Comparison of ENCODE assay signal across 9 cellular contexts in genomic region chr22:39960791-39961746, GRCh38. TPM values are rescaled to one million over a fixed set of nuclear protein-coding genes. Genes with fewer than 3 reads are reported as not detected.
DNase-seq lines count a peak whose midpoint lies in the region; ATAC-seq and TF ChIP-seq lines count a peak whose summit lies in the region.
"Had no signal": no experiment of that assay in that cellular context is flagged by ENCODE, and none has a peak within 500 bp of the region (broad histone marks: within the 10 kb centered on the region; RNA-seq: fewer than 3 reads in every experiment).

No MANE protein-coding gene starts in this region.

- H3K36me3 ChIP-seq in left lung (no peaks in the 10 kb centered on the region), upper lobe of left lung (no peaks in the 10 kb centered on the region)

- intact Hi-C loops in left lung (cut with DNase I) = no loop called here

- H3K27me3 ChIP-seq in left lung (peaks cover 3 to 44% of the 10 kb centered on the region in 2 donors), upper lobe of left lung (no peaks in the 10 kb centered on the region)

- H3K27ac ChIP-seq in left lung = peak overlapping the region in 1 of 2 donors; percentile 78
- peak overlapping the region; percentile 2 to 73 (median 56) for H3K27ac ChIP-seq in upper lobe of left lung
- H3K27ac ChIP-seq: parathyroid adenoma had no signal

- DNase-seq in GM04504 (ENCODE audit: low read depth) (peak; percentile 49), HCEC 1CT (peak; percentile 98), NCI-H226 (peak; percentile 85), left lung (peak in 1 of 2 donors; percentile 52), upper lobe of left lung (peak in 1 of 2 donors; percentile 72), kidney glomerular epithelial cell (lab: John Stamatoyannopoulos, UW) (no peak), NCI-H82 (lab: John Stamatoyannopoulos, UW) (no peak)
- DNase-seq in activated T-cell treated with anti-CD3 and anti-CD28 coated beads, Interleukin-2, amount 50 U/mL, for 48 hours = peak; percentile 75 to 82

- TF ChIP-seq POLR2A in upper lobe of left lung (IDR thresholded peaks at IDR 0.05) = no peak

- TF ChIP-seq CTCF in left lung (IDR thresholded peaks at IDR 0.05) = no peak
- TF ChIP-seq CTCF in upper lobe of left lung (IDR thresholded peaks at IDR 0.05) = no peak

- H3K9me3 ChIP-seq in left lung = no peaks in the 10 kb centered on the region
- no peaks in the 10 kb centered on the region for H3K9me3 ChIP-seq in upper lobe of left lung

- ATAC-seq in left lung (peak; percentile 79), upper lobe of left lung (ENCODE audit: low FRiP score in 2 of 2) (peak; percentile 78 to 81)

- H3K4me1 ChIP-seq in left lung (peaks cover 0 to 50% of the 10 kb centered on the region in 2 donors), upper lobe of left lung (peaks cover 0 to 9% (median 8%) of the 10 kb centered on the region in 4 donors)
- H3K4me1 ChIP-seq: parathyroid adenoma had no signal

- H3K4me3 ChIP-seq in left lung = no peak overlapping the region
- no peak overlapping the region for H3K4me3 ChIP-seq in upper lobe of left lung

- WGBS in upper lobe of left lung, 2 donors = 68 to 80% methylated on average over 13 of the region's 13 CpGs

- no peak for TF ChIP-seq EP300 in upper lobe of left lung (IDR thresholded peaks at IDR 0.05)

RNA-seq across cellular contexts. Expression of gene TMA7B, which starts 0.9 kb away (rescaled TPM):
- total RNA-seq in left lung = under 1 TPM; 0.17 to 0.42 TPM
- 1 to 10 TPM in 2 of 6 donors, under 1 TPM in 3, not detected in 1; 0.24 to 2.3 (median 0.76) TPM for total RNA-seq in upper lobe of left lung

RNA-seq across cellular contexts. Expression of gene FAM83F, which starts 33.7 kb away (rescaled TPM):
- total RNA-seq in left lung = under 1 TPM; 0.64 to 0.73 TPM
- total RNA-seq in upper lobe of left lung = 1 to 10 TPM in 2 of 6 donors, under 1 TPM in 4; 0.23 to 2.8 (median 0.67) TPM

Comparison
In these comparisons a context has a peak if more than half of its experiments do, and no peak if none do; other contexts are left out.
1. DNase-seq: peak in GM04504 (single experiment), HCEC 1CT (single experiment), NCI-H226 (single experiment) and activated T-cell treated with anti-CD3 and anti-CD28 coated beads, Interleukin-2, amount 50 U/mL, for 48 hours (2 of 2); none in kidney glomerular epithelial cell (single experiment) and NCI-H82 (single experiment).